ENCODE assay signal across 22 cellular contexts in the genomic region with DNA sequence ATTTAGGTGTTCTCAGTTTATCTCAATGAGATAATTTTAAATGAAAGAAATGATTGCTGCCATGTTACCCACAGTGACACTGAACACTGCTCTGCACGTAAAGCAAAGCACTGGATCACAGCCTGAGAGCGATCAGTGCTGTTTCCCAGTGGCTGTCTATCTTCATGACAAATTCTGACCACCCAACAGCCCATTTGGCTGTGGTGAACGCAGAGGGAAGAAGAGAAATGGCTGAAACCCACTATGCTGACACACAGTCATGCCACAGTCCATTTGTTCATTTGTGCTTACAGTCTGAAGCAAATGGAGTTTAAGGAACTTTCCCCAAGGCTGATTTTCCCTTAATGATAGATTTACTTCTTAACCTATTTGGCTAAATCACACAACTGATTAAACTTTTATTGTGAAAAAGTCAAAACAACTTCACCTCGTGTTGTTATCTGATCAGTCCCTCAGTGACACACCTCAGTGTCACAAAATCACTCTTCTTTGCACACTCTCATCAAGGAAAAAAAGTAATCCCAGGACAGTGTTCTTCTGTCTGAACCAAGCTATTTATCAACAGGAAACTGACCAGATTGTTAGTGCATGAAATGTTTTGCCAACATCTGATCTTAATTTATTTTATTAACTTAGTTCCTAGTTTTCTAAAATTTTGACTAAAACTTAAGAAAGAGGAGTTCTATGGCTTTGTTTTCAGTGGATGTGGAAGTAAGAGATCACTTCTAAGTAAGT.
"Had no signal": no experiment of that assay in that cellular context is flagged by ENCODE, and none has a peak within 500 bp of the region (broad histone marks: within the 10 kb centered on the region; RNA-seq: fewer than 3 reads in every experiment).

No MANE protein-coding gene starts in this region.

- H3K27me3 Mint-ChIP-seq: activated B cell treated with CpG ODN at 0.5 μM for 24 hours; activated T-cell treated with anti-CD3 and anti-CD28 coated beads, Interleukin-2, amount 50 U/mL, for 24 hours; brain; effector memory CD8-positive, alpha-beta T cell; memory B cell; naive thymus-derived CD4-positive, alpha-beta T cell; stimulated activated naive B cell treated with anti-CD40 and anti-IgM and Interleukin-4, amounts not matched to agents 10 μg/mL and 1 μg/mL and 100 μg/mL, for 72 hours; T-cell had no signal

- H3K27ac Mint-ChIP-seq: activated B cell treated with CpG ODN at 0.5 μM for 24 hours; activated CD8-positive, alpha-beta T cell treated with anti-CD3 and anti-CD28 coated beads, Interleukin-2, amount 10 ng/mL, durations not matched to agents 7 days and 5 days; activated naive CD8-positive, alpha-beta T cell treated with anti-CD3 and anti-CD28 coated beads, Interleukin-2, amount 10 ng/mL, durations not matched to agents 7 days and 5 days; activated T-cell treated with anti-CD3 and anti-CD28 coated beads, Interleukin-2, amount 50 U/mL, for 24 hours; activated T-helper 2 cell treated with anti-CD3 and anti-CD28 coated beads, Interferon-gamma antibody, Interleukin-2, Interleukin-4, amounts not matched to agents 10 μg/mL and 5 μg/mL and 100 μg/mL, durations not matched to agents 14 hours and 24 hours and 36 hours; effector memory CD8-positive, alpha-beta T cell; memory B cell; naive thymus-derived CD4-positive, alpha-beta T cell; stimulated activated naive B cell treated with anti-CD40 and anti-IgM and Interleukin-4, amounts not matched to agents 10 μg/mL and 1 μg/mL and 100 μg/mL, for 72 hours; T-cell had no signal

- DNase-seq: activated B cell treated with CpG ODN at 0.5 μM for 24 hours; activated CD4-positive, alpha-beta T cell treated with anti-CD3 and anti-CD28 coated beads for 48 hours; activated CD8-positive, alpha-beta T cell treated with anti-CD3 and anti-CD28 coated beads, Interleukin-2, amount 10 ng/mL, durations not matched to agents 7 days and 5 days; activated naive CD4-positive, alpha-beta T cell treated with Interleukin-2 at 50 U/mL for 16 hours; activated naive CD8-positive, alpha-beta T cell treated with anti-CD3 and anti-CD28 coated beads, Interleukin-2, amount 10 ng/mL, durations not matched to agents 7 days and 5 days; activated T-cell treated with anti-CD3 and anti-CD28 coated beads, Interleukin-2, amount 50 U/mL, for 24 hours; caudate nucleus; effector memory CD8-positive, alpha-beta T cell; heart right ventricle; left ventricle myocardium superior; mucosa of descending colon; naive thymus-derived CD4-positive, alpha-beta T cell; sigmoid colon; spleen; stimulated activated naive B cell treated with anti-CD40 and anti-IgM and Interleukin-4, amounts not matched to agents 10 μg/mL and 1 μg/mL and 100 μg/mL, for 72 hours; T-cell; upper lobe of right lung had no signal

- H3K4me1 Mint-ChIP-seq: activated B cell treated with CpG ODN at 0.5 μM for 24 hours; activated naive CD8-positive, alpha-beta T cell treated with anti-CD3 and anti-CD28 coated beads, Interleukin-2, amount 10 ng/mL, durations not matched to agents 7 days and 5 days; brain; memory B cell; naive thymus-derived CD4-positive, alpha-beta T cell; stimulated activated naive B cell treated with anti-CD40 and anti-IgM and Interleukin-4, amounts not matched to agents 10 μg/mL and 1 μg/mL and 100 μg/mL, for 72 hours; T-cell had no signal

- H3K4me3 Mint-ChIP-seq: activated B cell treated with CpG ODN at 0.5 μM for 24 hours; activated CD8-positive, alpha-beta T cell treated with anti-CD3 and anti-CD28 coated beads, Interleukin-2, amount 10 ng/mL, durations not matched to agents 7 days and 5 days; activated naive CD8-positive, alpha-beta T cell treated with anti-CD3 and anti-CD28 coated beads, Interleukin-2, amount 10 ng/mL, durations not matched to agents 7 days and 5 days; activated T-cell treated with anti-CD3 and anti-CD28 coated beads, Interleukin-2, amount 50 U/mL, for 24 hours; brain; effector memory CD8-positive, alpha-beta T cell; memory B cell; naive thymus-derived CD4-positive, alpha-beta T cell; stimulated activated naive B cell treated with anti-CD40 and anti-IgM and Interleukin-4, amounts not matched to agents 10 μg/mL and 1 μg/mL and 100 μg/mL, for 72 hours; T-cell had no signal

- H3K36me3 Mint-ChIP-seq: activated naive CD8-positive, alpha-beta T cell treated with anti-CD3 and anti-CD28 coated beads, Interleukin-2, amount 10 ng/mL, durations not matched to agents 7 days and 5 days; brain; memory B cell; naive thymus-derived CD4-positive, alpha-beta T cell; stimulated activated naive B cell treated with anti-CD40 and anti-IgM and Interleukin-4, amounts not matched to agents 10 μg/mL and 1 μg/mL and 100 μg/mL, for 72 hours; T-cell had no signal

- ATAC-seq: activated CD8-positive, alpha-beta T cell treated with anti-CD3 and anti-CD28 coated beads, Interleukin-2, amount 10 ng/mL, durations not matched to agents 7 days and 5 days; effector memory CD8-positive, alpha-beta T cell; gastroesophageal sphincter; heart right ventricle; left ventricle myocardium superior; mucosa of descending colon; naive thymus-derived CD4-positive, alpha-beta T cell; stimulated activated naive B cell treated with anti-CD40 and anti-IgM and Interleukin-4, amounts not matched to agents 10 μg/mL and 1 μg/mL and 100 μg/mL, for 72 hours; T-cell; upper lobe of right lung had no signal

- H3K9me3 Mint-ChIP-seq: activated naive CD8-positive, alpha-beta T cell treated with anti-CD3 and anti-CD28 coated beads, Interleukin-2, amount 10 ng/mL, durations not matched to agents 7 days and 5 days; activated T-helper 2 cell treated with anti-CD3 and anti-CD28 coated beads, Interferon-gamma antibody, Interleukin-2, Interleukin-4, amounts not matched to agents 10 μg/mL and 5 μg/mL and 100 μg/mL, durations not matched to agents 14 hours and 24 hours and 36 hours had no signal

- H3K4me3 ChIP-seq: gastroesophageal sphincter, heart right ventricle, mucosa of descending colon, sigmoid colon, spleen, thoracic aorta, upper lobe of right lung had no signal
